19 cellular contexts compared by ENCODE assay signal in the genomic region with DNA sequence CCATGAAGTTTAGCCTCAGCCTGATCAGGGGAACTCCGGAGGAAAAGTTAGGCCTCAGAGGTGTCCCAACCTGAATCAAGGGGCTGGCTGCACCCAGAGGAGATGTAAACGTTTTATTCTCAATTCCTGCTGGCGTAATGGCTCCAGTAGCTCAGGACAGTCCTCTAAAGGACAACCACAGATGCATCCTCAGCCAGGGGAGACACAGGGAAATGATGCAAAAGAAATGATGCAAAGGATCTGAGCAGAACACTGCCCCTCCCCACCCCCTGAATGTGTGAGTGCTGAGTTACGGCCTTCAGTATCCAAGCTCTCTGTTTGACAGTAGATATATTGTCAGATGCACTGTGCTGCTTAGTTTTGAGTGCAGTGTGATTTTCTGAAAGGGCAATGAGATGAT.
"Had no signal": no experiment of that assay in that cellular context is flagged by ENCODE, and none has a peak within 500 bp of the region (broad histone marks: within the 10 kb centered on the region; RNA-seq: fewer than 3 reads in every experiment).

No MANE protein-coding gene starts in this region.

- DNase-seq: central memory CD4-positive, alpha-beta T cell; effector CD4-positive, alpha-beta T cell; endodermal cell; immature natural killer cell; left lung; mesendoderm; naive thymus-derived CD4-positive, alpha-beta T cell; nephron progenitor cell; nucleus accumbens; ovary; stimulated activated CD4-positive, alpha-beta T cell treated with anti-CD3 and anti-CD28 coated beads, Interleukin-2, amount 100 ng/mL, for 24 hours; stimulated activated CD4-positive, alpha-beta T cell treated with anti-CD3 and anti-CD28 coated beads, Interleukin-4, amount 100 ng/mL, for 4 hours; stimulated activated naive B cell treated with anti-CD40 and anti-IgM and Interleukin-4, amounts not matched to agents 10 μg/mL and 1 μg/mL and 100 μg/mL, for 72 hours; stomach had no signal

- H3K27ac Mint-ChIP-seq: endodermal cell; immature natural killer cell; nephron progenitor cell; stimulated activated naive B cell treated with anti-CD40 and anti-IgM and Interleukin-4, amounts not matched to agents 10 μg/mL and 1 μg/mL and 100 μg/mL, for 72 hours; type B pancreatic cell had no signal

- H3K9me3 ChIP-seq: left lung, ovary, stomach, uterus had no signal

- H3K4me1 Mint-ChIP-seq: endodermal cell; immature natural killer cell; naive thymus-derived CD4-positive, alpha-beta T cell; stimulated activated naive B cell treated with anti-CD40 and anti-IgM and Interleukin-4, amounts not matched to agents 10 μg/mL and 1 μg/mL and 100 μg/mL, for 72 hours had no signal

- H3K36me3 Mint-ChIP-seq: immature natural killer cell; naive thymus-derived CD4-positive, alpha-beta T cell; stimulated activated naive B cell treated with anti-CD40 and anti-IgM and Interleukin-4, amounts not matched to agents 10 μg/mL and 1 μg/mL and 100 μg/mL, for 72 hours had no signal

- H3K36me3 ChIP-seq: ovary, uterus had no signal

- H3K27ac ChIP-seq: coronary artery, left lung, ovary, skin epidermis had no signal

- H3K27me3 ChIP-seq: left lung, ovary, stomach, uterus had no signal

- H3K4me3 ChIP-seq: coronary artery, left lung, lung, ovary, skin epidermis, stomach, uterus had no signal

- H3K9me3 Mint-ChIP-seq: endodermal cell; immature natural killer cell; naive thymus-derived CD4-positive, alpha-beta T cell; type B pancreatic cell had no signal

- H3K4me1 ChIP-seq: left lung, uterus had no signal

- H3K4me3 Mint-ChIP-seq: endodermal cell; immature natural killer cell; naive thymus-derived CD4-positive, alpha-beta T cell; nephron progenitor cell; stimulated activated naive B cell treated with anti-CD40 and anti-IgM and Interleukin-4, amounts not matched to agents 10 μg/mL and 1 μg/mL and 100 μg/mL, for 72 hours; type B pancreatic cell had no signal

- H3K27me3 Mint-ChIP-seq: type B pancreatic cell had no signal
